8 cellular contexts compared by ENCODE assay signal in genomic region chrX:154396948-154397887, GRCh38. TPM values are rescaled to one million over a fixed set of nuclear protein-coding genes. Genes with fewer than 3 reads are reported as not detected.
DNase-seq lines count a peak whose midpoint lies in the region; ATAC-seq and TF ChIP-seq lines count a peak whose summit lies in the region.

No MANE protein-coding gene starts in this region.

- no peaks in the 10 kb centered on the region for H3K9me2 ChIP-seq in GM23338 (ENCODE audit: insufficient read depth)
- no peaks in the 10 kb centered on the region for H3K9me2 ChIP-seq in Karpas-422 (replicated peaks; ENCODE audit: insufficient read depth, low read length)

- H3F3A ChIP-seq in GM23338 (replicated peaks; ENCODE audit: low read depth): peaks cover 21% of the 10 kb centered on the region

- peaks cover 17% of the 10 kb centered on the region for H3K79me2 ChIP-seq in GM23338 (replicated peaks; ENCODE audit: insufficient read depth)
- H3K79me2 ChIP-seq in Karpas-422 (ENCODE audit: low read length): peaks cover 14% of the 10 kb centered on the region; the same call in 1 of the 2 replicates

- no peaks in the 10 kb centered on the region for H4K20me1 ChIP-seq in GM23338 (replicated peaks; ENCODE audit: insufficient read depth)
- no peaks in the 10 kb centered on the region for H4K20me1 ChIP-seq in Karpas-422 (ENCODE audit: insufficient read depth, low read depth, low read length)

- TSS peak; percentile 63 for BruUV-seq in MCF 10A (replicated peaks; lab: Mats Ljungman, UMichigan)

- peaks cover 31% of the 10 kb centered on the region for H3K27me3 Mint-ChIP-seq in GM23338 (ENCODE audit: insufficient read depth, low read depth, poor library complexity)
- H3K27me3 Mint-ChIP-seq in MCF 10A (ENCODE audit: insufficient read depth, unreplicated experiment): no peaks in the 10 kb centered on the region

- H3K9me3 ChIP-seq in Karpas-422 (ENCODE audit: low read length) (no peaks in the 10 kb centered on the region), spleen (no peaks in the 10 kb centered on the region)

- POLR2A ChIA-PET in MCF 10A (lab: Yijun Ruan, JAX): interaction anchor here (0.7 to 4.7 kb wide), 21 partner anchors 13 to 426 kb away, joined by 3 to 100 read pairs (median 7); partner anchors contain the start of genes ATP6AP1, DNASE1L1, EMD and FAM3A

- H3K36me3 ChIP-seq in GM23338 (ENCODE audit: insufficient read depth) (peaks cover 4% of the 10 kb centered on the region; the same call in 1 of the 2 replicates), Karpas-422 (ENCODE audit: insufficient read depth, low read length) (peaks cover 15% of the 10 kb centered on the region), spleen (peaks cover 0 to 33% (median 17%) of the 10 kb centered on the region in 6 donors)

- intact Hi-C loops in MCF 10A (cut with micrococcal nuclease): loop anchor here (5.0 kb wide), 1 partner anchor 135 kb away; no protein-coding TSS in a partner anchor
- intact Hi-C loops in spleen (cut with DNase I; ENCODE audit: low total_unique reads): no loop called here

- H3K27ac Mint-ChIP-seq in GM23338 (peak overlapping the region; percentile 100), MCF 10A (ENCODE audit: low read depth, unreplicated experiment) (peak overlapping the region; percentile 97)

- H3K4me1 ChIP-seq in GM23338 (ENCODE audit: insufficient read depth): peaks cover 6% of the 10 kb centered on the region; the same call in 1 of the 2 replicates
- peaks cover 15% of the 10 kb centered on the region for H3K4me1 ChIP-seq in Karpas-422 (ENCODE audit: low read length)
- H3K4me1 ChIP-seq in spleen: peaks cover 0 to 47% (median 22%) of the 10 kb centered on the region in 6 donors

- no peak overlapping the region for H2AFZ ChIP-seq in GM23338
- H2AFZ ChIP-seq in Karpas-422 (ENCODE audit: low read length): no peak overlapping the region

- H3K27me3 ChIP-seq in GM23338 (ENCODE audit: insufficient read depth): no peaks in the 10 kb centered on the region
- H3K27me3 ChIP-seq in Karpas-422 (ENCODE audit: low read length): no peaks in the 10 kb centered on the region
- H3K27me3 ChIP-seq in spleen (replicated peaks in 1 of 7): no peaks in the 10 kb centered on the region

- 7 to 53% (median 26%) methylated on average over 33 to 56 of the region's 56 CpGs for WGBS in spleen, 5 donors

- TF ChIP-seq CTCF in GM12864 (IDR thresholded peaks at IDR 0.05; ENCODE audit: low read depth, low read length, missing control alignments): no peak
- no peak for TF ChIP-seq CTCF in GM23338 (conservative IDR thresholded peaks at IDR 0.05; ENCODE audit: low read depth in 2 of 2)
- no peak for TF ChIP-seq CTCF in MCF 10A (IDR thresholded peaks at IDR 0.05; ENCODE audit: unreplicated experiment)
- no peak for TF ChIP-seq CTCF in spleen (IDR thresholded peaks at IDR 0.05 in 8 of 11, conservative IDR thresholded peaks at IDR 0.05 in 3 of 11)

- peak overlapping the region; percentile 88 for H3K4me3 ChIP-seq in GM12864 (ENCODE audit: low read depth, low read length)
- peak overlapping the region; percentile 85 for H3K4me3 ChIP-seq in GM23338
- H3K4me3 ChIP-seq in Karpas-422 (ENCODE audit: low read length): peak overlapping the region; percentile 82
- H3K4me3 ChIP-seq in spleen: peak overlapping the region; percentile 6 to 72 (median 57)

- peak; percentile 62 for ATAC-seq in GM23338

- peak overlapping the region; percentile 78 for H3K4me2 ChIP-seq in GM23338
- peak overlapping the region; percentile 78 for H3K4me2 ChIP-seq in Karpas-422 (ENCODE audit: low read depth, low read length, poor library complexity, severe bottlenecking)

- H3K36me3 Mint-ChIP-seq in GM23338 (ENCODE audit: low read depth) (peaks cover 36% of the 10 kb centered on the region), MCF 10A (ENCODE audit: insufficient read depth, unreplicated experiment) (peaks cover 42% of the 10 kb centered on the region)

- CTCF ChIA-PET in MCF 10A (lab: Yijun Ruan, JAX): interaction anchor here (1.3 to 3.3 kb wide), 2 partner anchors 17 to 24 kb away, joined by 5 to 21 read pairs; partner anchors contain the start of gene FLNA

- DNase-seq in GM12864 (ENCODE audit: low read depth): no peak
- peak; percentile 57 for DNase-seq in GM23338 (ENCODE audit: low spot score)
- DNase-seq in Karpas-422: peak; percentile 86
- peak in 3 of 5 donors; percentile 26 to 68 (median 29) for DNase-seq in T-helper 1 cell
- DNase-seq in MCF 10A (ENCODE audit: unreplicated experiment): peak; percentile 69
- DNase-seq in islet precursor cell: peak; percentile 81
- peak; percentile 92 for DNase-seq in spleen
- no peak for DNase-seq in 8988T

- H3K9ac ChIP-seq in Karpas-422 (ENCODE audit: low read length): peak overlapping the region; percentile 96

- H3K4me3 Mint-ChIP-seq in GM23338 (peak overlapping the region; percentile 100), MCF 10A (ENCODE audit: unreplicated experiment) (peak overlapping the region; percentile 92)

- H3K9me3 Mint-ChIP-seq in GM23338 (peaks cover 9% of the 10 kb centered on the region; the same call in 1 of the 3 replicates), MCF 10A (ENCODE audit: unreplicated experiment) (no peaks in the 10 kb centered on the region)

- H3K27ac ChIP-seq in GM23338 (ENCODE audit: low read depth) (peak overlapping the region; percentile 96), Karpas-422 (ENCODE audit: low read length) (peak overlapping the region; percentile 94), spleen (peak overlapping the region; percentile 94 to 99 (median 98))

- H3K4me1 Mint-ChIP-seq in GM23338: peaks cover 13% of the 10 kb centered on the region; the same call in 2 of the 3 replicates
- H3K4me1 Mint-ChIP-seq in MCF 10A (ENCODE audit: insufficient read depth, unreplicated experiment): peaks cover 5% of the 10 kb centered on the region

- TF ChIP-seq POLR2A in spleen (IDR thresholded peaks at IDR 0.05): peak in 1 of 3 donors; percentile 16

TF ChIP-seq in GM23338, 12 proteins besides CTCF, POLR2A, EP300 and RAD21:
- TF ChIP-seq EZH2 (IDR thresholded peaks at IDR 0.05; ENCODE audit: low read depth, unreplicated experiment): no peak
- peak; percentile 40 for TF ChIP-seq POLR2AphosphoS5 (IDR thresholded peaks at IDR 0.05; ENCODE audit: low read depth)

RNA-seq across cellular contexts. Expression of gene RPL10, which starts 1.0 kb away (rescaled TPM):
- total RNA-seq in GM23338 (2014; rRNA removed; shearing (Covaris generic)): 3,338 and 4,929 TPM in 2 replicates
- polyA plus RNA-seq in GM23338 (2016; fragmentation: Nextera tagmentation; extraction: Ambion mirVana) (1,696 and 1,721 TPM in 2 replicates), spleen (1,000 to 10,000 TPM; 6,919 to 9,324 (median 8,870) TPM)
- total RNA-seq in Karpas-422 (2014; rRNA removed; shearing (Covaris generic); ENCODE audit: low replicate concordance): 4,110 and 4,432 TPM in 2 replicates
- total RNA-seq in MCF 10A (2022) (3,490 and 3,785 TPM in 2 replicates), spleen (1,000 to 10,000 TPM; 2,711 to 4,089 (median 3,238) TPM)

RNA-seq across cellular contexts. Expression of gene DNASE1L1, which starts 11.8 kb away (rescaled TPM):
- 16.0 and 16.1 TPM in 2 replicates for total RNA-seq in GM23338 (2014; rRNA removed; shearing (Covaris generic))
- polyA plus RNA-seq in GM23338 (2016; fragmentation: Nextera tagmentation; extraction: Ambion mirVana): 3.3 and 4.1 TPM in 2 replicates
- 17.6 and 30.8 TPM in 2 replicates for total RNA-seq in Karpas-422 (2014; rRNA removed; shearing (Covaris generic); ENCODE audit: low replicate concordance)
- 20.5 and 21.2 TPM in 2 replicates for total RNA-seq in MCF 10A (2022)
- 10 to 100 TPM; 25.9 to 54.5 (median 43.5) TPM for total RNA-seq in spleen
- 10 to 100 TPM; 18.1 to 26.5 (median 22.5) TPM for polyA plus RNA-seq in spleen

RNA-seq across cellular contexts. Expression of gene TAFAZZIN, which starts 14.1 kb away (rescaled TPM):
- total RNA-seq in GM23338 (2014; rRNA removed; shearing (Covaris generic)): 36.0 and 43.3 TPM in 2 replicates
- polyA plus RNA-seq in GM23338 (2016; fragmentation: Nextera tagmentation; extraction: Ambion mirVana): 24.1 and 26.1 TPM in 2 replicates
- 22.1 and 39.0 TPM in 2 replicates for total RNA-seq in Karpas-422 (2014; rRNA removed; shearing (Covaris generic); ENCODE audit: low replicate concordance)
- 48.0 and 59.1 TPM in 2 replicates for total RNA-seq in MCF 10A (2022)
- total RNA-seq in spleen: 100 to 1,000 TPM in 1 of 7 donors, 10 to 100 TPM in 6; 70.1 to 107 (median 76.3) TPM
- polyA plus RNA-seq in spleen: 100 to 1,000 TPM in 2 of 3 donors, 10 to 100 TPM in 1; 65.7 to 135 (median 115) TPM

RNA-seq across cellular contexts. Expression of gene EMD, which starts 18.1 kb away (rescaled TPM):
- total RNA-seq in GM23338 (2014; rRNA removed; shearing (Covaris generic)): 76.0 and 78.6 TPM in 2 replicates
- polyA plus RNA-seq in GM23338 (2016; fragmentation: Nextera tagmentation; extraction: Ambion mirVana): 74.2 and 78.3 TPM in 2 replicates
- total RNA-seq in Karpas-422 (2014; rRNA removed; shearing (Covaris generic); ENCODE audit: low replicate concordance): 19.5 and 20.7 TPM in 2 replicates
- 94.5 and 107 TPM in 2 replicates for total RNA-seq in MCF 10A (2022)
- 10 to 100 TPM; 29.8 to 56.3 (median 49.9) TPM for total RNA-seq in spleen
- 10 to 100 TPM; 77.8 to 83.1 (median 78.9) TPM for polyA plus RNA-seq in spleen

RNA-seq across cellular contexts. Expression of gene FLNA, which starts 22.8 kb away (rescaled TPM):
- total RNA-seq in GM23338 (2014; rRNA removed; shearing (Covaris generic)): 1,228 and 1,445 TPM in 2 replicates
- 579 and 629 TPM in 2 replicates for polyA plus RNA-seq in GM23338 (2016; fragmentation: Nextera tagmentation; extraction: Ambion mirVana)
- total RNA-seq in Karpas-422 (2014; rRNA removed; shearing (Covaris generic); ENCODE audit: low replicate concordance): 46.3 and 89.6 TPM in 2 replicates
- total RNA-seq in MCF 10A (2022): 1,218 and 1,231 TPM in 2 replicates
- total RNA-seq in spleen: 1,000 to 10,000 TPM in 1 of 7 donors, 100 to 1,000 TPM in 6; 401 to 1,447 (median 668) TPM
- 100 to 1,000 TPM; 259 to 548 (median 322) TPM for polyA plus RNA-seq in spleen

Comparison
In these comparisons a context has a peak if more than half of its experiments do, and no peak if none do; other contexts are left out.
1. DNase-seq: peak in GM23338 (single experiment), Karpas-422 (single experiment), T-helper 1 cell (3 of 5), MCF 10A (single experiment), islet precursor cell (single experiment) and spleen (single experiment); none in GM12864 (single experiment) and 8988T (single experiment).
2. Peak in every context shown above with its lines, with median percentiles within 50 percentile points of each other: H3K4me3 ChIP-seq and H3K27ac ChIP-seq.